ENCODE assay signal across 21 cellular contexts in genomic region chr1:87294633-87295032, GRCh38. TPM values are rescaled to one million over a fixed set of nuclear protein-coding genes. Genes with fewer than 3 reads are reported as not detected.
A peak's percentile ranks its signal among the peaks of the same experiment; 100 is the strongest.
DNase-seq lines count a peak whose midpoint lies in the region; ATAC-seq lines count a peak whose summit lies in the region.
"Had no signal": no experiment of that assay in that cellular context is flagged by ENCODE, and none has a peak within 500 bp of the region (broad histone marks: within the 10 kb centered on the region; RNA-seq: fewer than 3 reads in every experiment).

No MANE protein-coding gene starts in this region.

- peaks cover 24% of the 10 kb centered on the region for H3K27me3 Mint-ChIP-seq in T-helper 17 cell

- H3K4me2 ChIP-seq in mesenchymal stem cell (ENCODE audit: low read length, poor library complexity, severe bottlenecking) (no peak overlapping the region), neuronal stem cell (ENCODE audit: insufficient read depth, low read length, poor library complexity, severe bottlenecking) (no peak overlapping the region)
- H3K4me2 ChIP-seq: A549 had no signal

- no peak overlapping the region for H3K4me3 ChIP-seq in mesenchymal stem cell (ENCODE audit: insufficient read depth in 1 of 2, low read depth in 1 of 2, low read length in 2 of 2)
- no peak overlapping the region for H3K4me3 ChIP-seq in neuronal stem cell (ENCODE audit: low read length in 2 of 2)
- H3K4me3 ChIP-seq: A549, GM23338 had no signal

- no peak overlapping the region for H2BK5ac ChIP-seq in mesenchymal stem cell (ENCODE audit: low read depth, low read length, poor library complexity, severe bottlenecking)
- no peak overlapping the region for H2BK5ac ChIP-seq in neuronal stem cell (ENCODE audit: low read length)

- WGBS in mesenchymal stem cell = 40% methylated on average over 2 of the region's 5 CpGs
- no CpG with 5 or more reads among the region's 5 CpGs for WGBS in neuronal stem cell (ENCODE audit: extremely low coverage in 2 of 2, insufficient read length in 2 of 2, insufficient replicate concordance in 1 of 2), 2 donors

- no peaks in the 10 kb centered on the region for H3K4me1 ChIP-seq in mesenchymal stem cell (ENCODE audit: control insufficient read depth, insufficient read depth, low read depth, low read length)
- H3K4me1 ChIP-seq in neuronal stem cell (ENCODE audit: control insufficient read depth in 2 of 2, insufficient read depth in 1 of 2, low read depth in 1 of 2, low read length in 2 of 2) = peaks cover 0 to 7% of the 10 kb centered on the region in 2 donors
- H3K4me1 ChIP-seq: A549 had no signal

- H2BK15ac ChIP-seq in mesenchymal stem cell (ENCODE audit: low read depth, poor library complexity, severe bottlenecking) = no peak overlapping the region
- no peak overlapping the region for H2BK15ac ChIP-seq in neuronal stem cell (ENCODE audit: low read length)

- H3K9me3 ChIP-seq in T-helper 17 cell (ENCODE audit: control insufficient read depth, low read length, poor library complexity, severe bottlenecking) = no peaks in the 10 kb centered on the region
- H3K9me3 ChIP-seq in mesenchymal stem cell (ENCODE audit: control insufficient read depth, low read length) = no peaks in the 10 kb centered on the region
- no peaks in the 10 kb centered on the region for H3K9me3 ChIP-seq in neuronal stem cell (replicated peaks in 1 of 2; ENCODE audit: control insufficient read depth in 2 of 2, insufficient read depth in 1 of 2, low read depth in 1 of 2, low read length in 2 of 2)
- H3K9me3 ChIP-seq: A549, BE2C had no signal

- peak overlapping the region; percentile 45 for H3K27ac Mint-ChIP-seq in T-helper 17 cell
- H3K27ac Mint-ChIP-seq: CD4-positive, alpha-beta memory T cell; GM23338; H9 had no signal

- peaks cover 10% of the 10 kb centered on the region for H3K4me1 Mint-ChIP-seq in T-helper 17 cell
- H3K4me1 Mint-ChIP-seq: CD4-positive, alpha-beta memory T cell had no signal

- no peak overlapping the region for H3K4me3 Mint-ChIP-seq in T-helper 17 cell
- H3K4me3 Mint-ChIP-seq: CD4-positive, alpha-beta memory T cell; GM23338; H9 had no signal

- H3K4ac ChIP-seq in mesenchymal stem cell (ENCODE audit: low read depth in 1 of 2, low read length in 2 of 2) (no peak overlapping the region), neuronal stem cell (ENCODE audit: low read length) (no peak overlapping the region)

- H3K18ac ChIP-seq in mesenchymal stem cell (ENCODE audit: low read depth in 1 of 2, low read length in 2 of 2) (no peak overlapping the region), neuronal stem cell (ENCODE audit: low read length) (peak overlapping the region; percentile 11)

- DNase-seq in T-helper 17 cell (no peak), mesenchymal stem cell (no peak), neuronal stem cell (ENCODE audit: low spot score) (no peak), GDM1 (lab: John Stamatoyannopoulos, UW) (no peak), ureter (ENCODE audit: low spot score) (no peak), HUDEP-2 (lab: John Stamatoyannopoulos, UW; ENCODE audit: unreplicated experiment in 76 of 76) (no peak)
- DNase-seq: 8988T; ACHN; AML-193; BE2C; C1 segment of cervical spinal cord; Calu3; CD4-positive, alpha-beta memory T cell; COR-L47; DMS53; DMS79 treated with DMSO at 0.1 percent for 48 hours; H9 had no signal

- H3K27me3 ChIP-seq in mesenchymal stem cell (ENCODE audit: control insufficient read depth in 1 of 2, insufficient read depth in 1 of 2, low read length in 2 of 2) (peaks cover 0 to 4% of the 10 kb centered on the region in 2 experiments), neuronal stem cell (ENCODE audit: control insufficient read depth in 3 of 3, insufficient read depth in 3 of 3, low read depth in 1 of 3, low read length in 3 of 3) (peaks cover 0 to 20% (median 0%) of the 10 kb centered on the region in 3 experiments)
- H3K27me3 ChIP-seq: BE2C had no signal

- H3K36me3 ChIP-seq in mesenchymal stem cell (ENCODE audit: control insufficient read depth in 1 of 2, insufficient read depth in 2 of 2, low read depth in 1 of 2, low read length in 2 of 2) (no peaks in the 10 kb centered on the region), neuronal stem cell (replicated peaks in 1 of 2; ENCODE audit: control insufficient read depth in 2 of 2, insufficient read depth in 2 of 2, low read length in 2 of 2) (no peaks in the 10 kb centered on the region)
- H3K36me3 ChIP-seq: BE2C had no signal

- H4K8ac ChIP-seq in mesenchymal stem cell (ENCODE audit: low read length) (no peak overlapping the region), neuronal stem cell (ENCODE audit: low read depth, low read length) (no peak overlapping the region)

- H3K27ac ChIP-seq in mesenchymal stem cell (ENCODE audit: low read length, poor library complexity, severe bottlenecking) (no peak overlapping the region), neuronal stem cell (replicated peaks; ENCODE audit: low read length) (no peak overlapping the region)
- H3K27ac ChIP-seq: A549 had no signal

- H2BK120ac ChIP-seq in mesenchymal stem cell (ENCODE audit: low read depth, low read length) (no peak overlapping the region), neuronal stem cell (ENCODE audit: low read depth, low read length) (no peak overlapping the region)

- H4K91ac ChIP-seq in mesenchymal stem cell (ENCODE audit: low read length) (peak overlapping the region; percentile 68), neuronal stem cell (ENCODE audit: low read depth, low read length, poor library complexity) (no peak overlapping the region)

- no peak overlapping the region for H3K23ac ChIP-seq in mesenchymal stem cell (ENCODE audit: low read length in 2 of 2)
- H3K23ac ChIP-seq in neuronal stem cell (ENCODE audit: low read depth, low read length, poor library complexity) = no peak overlapping the region

- no peak overlapping the region for H3K9ac ChIP-seq in mesenchymal stem cell (ENCODE audit: low read length)
- H3K9ac ChIP-seq in neuronal stem cell (ENCODE audit: low read depth, low read length, poor library complexity) = no peak overlapping the region

- no peak overlapping the region for H2BK12ac ChIP-seq in mesenchymal stem cell (ENCODE audit: low read length in 2 of 2)
- H2BK12ac ChIP-seq in neuronal stem cell (ENCODE audit: low read length) = no peak overlapping the region

- ATAC-seq in T-helper 17 cell (no peak), GM18502 (IDR thresholded peaks at IDR 0.05; ENCODE audit: poor library complexity, unreplicated experiment) (no peak)
- ATAC-seq: A549, GM23338, HCT116 had no signal

- H2AFZ ChIP-seq in mesenchymal stem cell (ENCODE audit: low read depth, low read length) = no peak overlapping the region
- no peak overlapping the region for H2AFZ ChIP-seq in neuronal stem cell (ENCODE audit: low read length)
- H2AFZ ChIP-seq: GM23338 had no signal

- H2AK5ac ChIP-seq in mesenchymal stem cell (ENCODE audit: low read length, severe bottlenecking) (no peak overlapping the region), neuronal stem cell (ENCODE audit: low read depth, low read length) (no peak overlapping the region)

- H3K36me3 Mint-ChIP-seq in T-helper 17 cell (ENCODE audit: low read depth) = no peaks in the 10 kb centered on the region
- H3K36me3 Mint-ChIP-seq: CD4-positive, alpha-beta memory T cell had no signal

- H3K14ac ChIP-seq in mesenchymal stem cell (ENCODE audit: low read length in 2 of 2) (no peak overlapping the region), neuronal stem cell (ENCODE audit: low read length) (no peak overlapping the region)

- H3K79me1 ChIP-seq in mesenchymal stem cell (replicated peaks; ENCODE audit: low read length, poor library complexity, severe bottlenecking) (no peaks in the 10 kb centered on the region), neuronal stem cell (ENCODE audit: low read depth, low read length) (no peaks in the 10 kb centered on the region)

RNA-seq across cellular contexts. Expression of gene LMO4, which starts 34.0 kb away (rescaled TPM):
- total RNA-seq in T-helper 17 cell (10 to 100 TPM; 18.2 to 19.9 TPM), ureter (51.4 TPM)
- polyA plus RNA-seq in mesenchymal stem cell (2013, experiment 1 of 2) = 40.6 TPM
- polyA plus RNA-seq in mesenchymal stem cell (2013, experiment 2 of 2) = 40.8 TPM
- polyA plus RNA-seq in neuronal stem cell (2013, experiment 1 of 2) = 111 TPM
- 116 TPM for polyA plus RNA-seq in neuronal stem cell (2013, experiment 2 of 2)
